In genomic region chr17:50909765-50910661, GRCh38 we compare ENCODE assay signal across 9 cellular contexts. TPM values are rescaled to one million over a fixed set of nuclear protein-coding genes. Genes with fewer than 3 reads are reported as not detected.
A peak's percentile ranks its signal among the peaks of the same experiment; 100 is the strongest.
DNase-seq lines count a peak whose midpoint lies in the region; ATAC-seq and TF ChIP-seq lines count a peak whose summit lies in the region.
"Had no signal": no experiment of that assay in that cellular context is flagged by ENCODE, and none has a peak within 500 bp of the region (broad histone marks: within the 10 kb centered on the region; RNA-seq: fewer than 3 reads in every experiment).

No MANE protein-coding gene starts in this region.

- H3K4me1 Mint-ChIP-seq in activated T-helper 17 cell treated with anti-CD3 and anti-CD28 coated beads, Interleukin-2, amount 50 U/mL, for 72 hours, result peaks cover 31% of the 10 kb centered on the region
- H3K4me1 Mint-ChIP-seq in stimulated activated memory B cell treated with anti-CD40 and anti-IgM and Interleukin-4, amounts not matched to agents 10 μg/mL and 1 μg/mL and 100 μg/mL, for 72 hours, result peaks cover 14% of the 10 kb centered on the region

- H3K27me3 ChIP-seq in lower lobe of right lung (ENCODE audit: low read depth), result no peaks in the 10 kb centered on the region

- H3K9me3 ChIP-seq in lower lobe of right lung, result no peaks in the 10 kb centered on the region

- H3K36me3 Mint-ChIP-seq in activated T-helper 17 cell treated with anti-CD3 and anti-CD28 coated beads, Interleukin-2, amount 50 U/mL, for 72 hours (ENCODE audit: low read depth), result no peaks in the 10 kb centered on the region
- H3K36me3 Mint-ChIP-seq in stimulated activated memory B cell treated with anti-CD40 and anti-IgM and Interleukin-4, amounts not matched to agents 10 μg/mL and 1 μg/mL and 100 μg/mL, for 72 hours, result no peaks in the 10 kb centered on the region

- H3K27ac ChIP-seq in lower lobe of right lung, result peak overlapping the region; percentile 74

- peak overlapping the region; percentile 90 for H3K27ac Mint-ChIP-seq in activated T-helper 17 cell treated with anti-CD3 and anti-CD28 coated beads, Interleukin-2, amount 50 U/mL, for 72 hours
- peak overlapping the region; percentile 14 for H3K27ac Mint-ChIP-seq in stimulated activated memory B cell treated with anti-CD40 and anti-IgM and Interleukin-4, amounts not matched to agents 10 μg/mL and 1 μg/mL and 100 μg/mL, for 72 hours

- peak; percentile 90 for ATAC-seq in activated T-helper 17 cell treated with anti-CD3 and anti-CD28 coated beads, Interleukin-2, amount 50 U/mL, for 72 hours (replicated peaks)
- peak; percentile 16 to 51 for ATAC-seq in lower lobe of right lung
- ATAC-seq in stimulated activated memory B cell treated with anti-CD40 and anti-IgM and Interleukin-4, amounts not matched to agents 10 μg/mL and 1 μg/mL and 100 μg/mL, for 72 hours, result peak; percentile 63
- no peak for ATAC-seq in GM18868 (IDR thresholded peaks at IDR 0.05; ENCODE audit: unreplicated experiment)
- ATAC-seq in HG02678 (IDR thresholded peaks at IDR 0.05; ENCODE audit: unreplicated experiment), result no peak

- intact Hi-C loops in lower lobe of right lung (cut with DNase I), result no loop called here

- DNase-seq in SIG-M5 treated with dmso at 0.1 percent for 504 hours (lab: John Stamatoyannopoulos, UW; ENCODE audit: unreplicated experiment) (peak; percentile 64), lower lobe of right lung (no peak), HuH-7 (ENCODE audit: low spot score) (no peak), NCI-H774 (lab: John Stamatoyannopoulos, UW) (no peak)
- DNase-seq: NCI-H510A had no signal

- H3K36me3 ChIP-seq in lower lobe of right lung, result no peaks in the 10 kb centered on the region

- H3K9me3 Mint-ChIP-seq in activated T-helper 17 cell treated with anti-CD3 and anti-CD28 coated beads, Interleukin-2, amount 50 U/mL, for 72 hours, result no peaks in the 10 kb centered on the region
- H3K9me3 Mint-ChIP-seq in stimulated activated memory B cell treated with anti-CD40 and anti-IgM and Interleukin-4, amounts not matched to agents 10 μg/mL and 1 μg/mL and 100 μg/mL, for 72 hours, result no peaks in the 10 kb centered on the region

- peaks cover 31% of the 10 kb centered on the region for H3K4me1 ChIP-seq in lower lobe of right lung

- no peaks in the 10 kb centered on the region for H3K27me3 Mint-ChIP-seq in activated T-helper 17 cell treated with anti-CD3 and anti-CD28 coated beads, Interleukin-2, amount 50 U/mL, for 72 hours
- no peaks in the 10 kb centered on the region for H3K27me3 Mint-ChIP-seq in stimulated activated memory B cell treated with anti-CD40 and anti-IgM and Interleukin-4, amounts not matched to agents 10 μg/mL and 1 μg/mL and 100 μg/mL, for 72 hours

- no peak for TF ChIP-seq CTCF in lower lobe of right lung (IDR thresholded peaks at IDR 0.05)

- H3K4me3 Mint-ChIP-seq in activated T-helper 17 cell treated with anti-CD3 and anti-CD28 coated beads, Interleukin-2, amount 50 U/mL, for 72 hours, result peak overlapping the region; percentile 71
- H3K4me3 Mint-ChIP-seq in stimulated activated memory B cell treated with anti-CD40 and anti-IgM and Interleukin-4, amounts not matched to agents 10 μg/mL and 1 μg/mL and 100 μg/mL, for 72 hours, result no peak overlapping the region

- no peak overlapping the region for H3K4me3 ChIP-seq in lower lobe of right lung

RNA-seq across cellular contexts. Expression of gene TOB1, which starts 43.9 kb away (rescaled TPM):
- 10 to 100 TPM; 33.1 to 40.8 TPM for total RNA-seq in activated T-helper 17 cell treated with anti-CD3 and anti-CD28 coated beads, Interleukin-2, amount 50 U/mL, for 72 hours
- total RNA-seq in lower lobe of right lung, result 72.9 TPM

Comparison
In these comparisons a context has a peak if more than half of its experiments do, and no peak if none do; other contexts are left out.
1. ATAC-seq: peak in activated T-helper 17 cell treated with anti-CD3 and anti-CD28 coated beads, Interleukin-2, amount 50 U/mL, for 72 hours (single experiment), lower lobe of right lung (2 of 2) and stimulated activated memory B cell treated with anti-CD40 and anti-IgM and Interleukin-4, amounts not matched to agents 10 μg/mL and 1 μg/mL and 100 μg/mL, for 72 hours (single experiment); none in GM18868 (single experiment) and HG02678 (single experiment).